ENCODE assay signal across 17 cellular contexts in the genomic region with DNA sequence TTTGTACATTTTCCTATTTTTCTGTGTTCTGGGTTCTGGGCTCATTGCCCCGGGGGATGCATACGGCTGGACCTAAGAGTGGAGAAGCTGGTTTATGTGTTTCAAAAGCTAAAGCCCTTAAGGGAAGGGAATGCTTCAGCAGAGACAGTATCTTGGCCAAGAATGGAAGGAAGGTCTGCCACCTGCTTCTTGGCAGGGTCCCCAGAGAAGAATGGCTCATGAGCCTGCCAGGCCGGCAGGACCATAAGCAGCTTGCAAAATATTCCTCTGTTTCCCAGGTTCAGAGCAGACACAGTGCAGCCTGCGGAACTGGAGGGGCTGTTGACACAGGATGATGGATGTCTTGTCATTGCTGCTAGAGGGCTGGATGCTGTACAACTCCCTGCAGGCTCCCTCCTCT. TPM values are rescaled to one million over a fixed set of nuclear protein-coding genes. Genes with fewer than 3 reads are reported as not detected.
A peak's percentile ranks its signal among the peaks of the same experiment; 100 is the strongest.
DNase-seq lines count a peak whose midpoint lies in the region; ATAC-seq, FAIRE-seq and TF ChIP-seq lines count a peak whose summit lies in the region.
"Had no signal": no experiment of that assay in that cellular context is flagged by ENCODE, and none has a peak within 500 bp of the region (broad histone marks: within the 10 kb centered on the region; RNA-seq: fewer than 3 reads in every experiment).

No MANE protein-coding gene starts in this region.

- no peaks in the 10 kb centered on the region for H3K36me3 Mint-ChIP-seq in activated T-helper 2 cell treated with anti-CD3 and anti-CD28 coated beads, Interferon-gamma antibody, Interleukin-2, Interleukin-4, amounts not matched to agents 10 μg/mL and 5 μg/mL and 100 μg/mL, durations not matched to agents 14 hours and 24 hours and 36 hours (ENCODE audit: low read depth)
- H3K36me3 Mint-ChIP-seq: activated naive CD8-positive, alpha-beta T cell treated with anti-CD3 and anti-CD28 coated beads for 36 hours had no signal

- DNase-seq in DMS79 treated with DMSO at 0.1 percent for 48 hours (lab: John Stamatoyannopoulos, UW) (peak; percentile 84), NCI-H2029 treated with DMSO at 0.1 percent for 48 hours (lab: John Stamatoyannopoulos, UW) (peak; percentile 33), cerebellum (ENCODE audit: low spot score) (peak; percentile 90), pancreas (peak in 4 of 6 donors; percentile 66 to 77 (median 68)), SIG-M5 treated with dmso at 0.1 percent for 504 hours (lab: John Stamatoyannopoulos, UW; ENCODE audit: unreplicated experiment) (no peak), 8988T (no peak)
- DNase-seq in activated T-helper 2 cell treated with anti-CD3 and anti-CD28 coated beads, Interferon-gamma antibody, Interleukin-2, Interleukin-4, amounts not matched to agents 10 μg/mL and 5 μg/mL and 100 μg/mL, durations not matched to agents 14 hours and 24 hours and 36 hours (ENCODE audit: low spot score), result no peak
- DNase-seq: activated CD4-positive, alpha-beta T cell treated with anti-CD3 and anti-CD28 coated beads, Interleukin-2, amount 50 U/mL, for 1 hour; activated naive CD8-positive, alpha-beta T cell treated with anti-CD3 and anti-CD28 coated beads for 36 hours; foreskin fibroblast; Kasumi-1; left ventricle myocardium inferior; NCI-H187 treated with DMSO at 0.1 percent for 48 hours; T1000 had no signal

- WGBS in pancreas, 2 donors, result 9 to 11% methylated on average over 4 of the region's 4 CpGs

- H3K4me1 ChIP-seq in pancreas, result peaks cover 40 to 45% (median 43%) of the 10 kb centered on the region in 3 donors

- no peaks in the 10 kb centered on the region for H3K4me1 Mint-ChIP-seq in activated T-helper 2 cell treated with anti-CD3 and anti-CD28 coated beads, Interferon-gamma antibody, Interleukin-2, Interleukin-4, amounts not matched to agents 10 μg/mL and 5 μg/mL and 100 μg/mL, durations not matched to agents 14 hours and 24 hours and 36 hours (ENCODE audit: low read depth)

- peaks cover 6% of the 10 kb centered on the region for H3K27me3 Mint-ChIP-seq in activated T-helper 2 cell treated with anti-CD3 and anti-CD28 coated beads, Interferon-gamma antibody, Interleukin-2, Interleukin-4, amounts not matched to agents 10 μg/mL and 5 μg/mL and 100 μg/mL, durations not matched to agents 14 hours and 24 hours and 36 hours (ENCODE audit: low read depth)
- H3K27me3 Mint-ChIP-seq: activated naive CD8-positive, alpha-beta T cell treated with anti-CD3 and anti-CD28 coated beads for 36 hours had no signal

- no peak for FAIRE-seq in pancreas (lab: Jason Lieb, UNC)

- no peaks in the 10 kb centered on the region for H3K27me3 ChIP-seq in pancreas

- H3K4me3 Mint-ChIP-seq in activated T-helper 2 cell treated with anti-CD3 and anti-CD28 coated beads, Interferon-gamma antibody, Interleukin-2, Interleukin-4, amounts not matched to agents 10 μg/mL and 5 μg/mL and 100 μg/mL, durations not matched to agents 14 hours and 24 hours and 36 hours (ENCODE audit: low read depth), result no peak overlapping the region
- H3K4me3 Mint-ChIP-seq: activated naive CD8-positive, alpha-beta T cell treated with anti-CD3 and anti-CD28 coated beads for 36 hours had no signal

- no peaks in the 10 kb centered on the region for H3K9me3 Mint-ChIP-seq in activated T-helper 2 cell treated with anti-CD3 and anti-CD28 coated beads, Interferon-gamma antibody, Interleukin-2, Interleukin-4, amounts not matched to agents 10 μg/mL and 5 μg/mL and 100 μg/mL, durations not matched to agents 14 hours and 24 hours and 36 hours
- H3K9me3 Mint-ChIP-seq: activated naive CD8-positive, alpha-beta T cell treated with anti-CD3 and anti-CD28 coated beads for 36 hours had no signal

- no peak overlapping the region for H3K27ac Mint-ChIP-seq in activated T-helper 2 cell treated with anti-CD3 and anti-CD28 coated beads, Interferon-gamma antibody, Interleukin-2, Interleukin-4, amounts not matched to agents 10 μg/mL and 5 μg/mL and 100 μg/mL, durations not matched to agents 14 hours and 24 hours and 36 hours
- H3K27ac Mint-ChIP-seq: activated naive CD8-positive, alpha-beta T cell treated with anti-CD3 and anti-CD28 coated beads for 36 hours had no signal

- TF ChIP-seq CTCF in pancreas (IDR thresholded peaks at IDR 0.05), result no peak

- no peak overlapping the region for H3K4me3 ChIP-seq in pancreas
- H3K4me3 ChIP-seq: BLaER1 treated with 17β-estradiol and CSF1 and Interleukin-3, amounts not matched to agents 10 nM and 100 nM; left ventricle myocardium inferior had no signal

- peak overlapping the region; percentile 46 to 100 (median 66) for H3K27ac ChIP-seq in pancreas
- H3K27ac ChIP-seq: BLaER1 treated with 17β-estradiol and CSF1 and Interleukin-3, amounts not matched to agents 10 nM and 100 nM; left ventricle myocardium inferior had no signal

- ATAC-seq in pancreas (peak; percentile 19 to 46 (median 28)), HG03521 (IDR thresholded peaks at IDR 0.05; ENCODE audit: unreplicated experiment) (no peak)

- no peaks in the 10 kb centered on the region for H3K9me3 ChIP-seq in pancreas
- H3K9me3 ChIP-seq: left ventricle myocardium inferior had no signal

- intact Hi-C loops in pancreas (cut with DNase I), result no loop called here
- intact Hi-C loops in activated T-helper 2 cell treated with anti-CD3 and anti-CD28 coated beads, Interferon-gamma antibody, Interleukin-2, Interleukin-4, amounts not matched to agents 10 μg/mL and 5 μg/mL and 100 μg/mL, durations not matched to agents 14 hours and 24 hours and 36 hours (cut with micrococcal nuclease), result no loop called here

- no peaks in the 10 kb centered on the region for H3K36me3 ChIP-seq in pancreas
- H3K36me3 ChIP-seq: BLaER1 treated with 17β-estradiol and CSF1 and Interleukin-3, amounts not matched to agents 10 nM and 100 nM; left ventricle myocardium inferior had no signal

RNA-seq across cellular contexts. Expression of a gene that starts 7.8 kb away (rescaled TPM):
- total RNA-seq in cerebellum (7.0 TPM), pancreas (10 to 100 TPM; 16.0 to 30.6 (median 22.1) TPM)
- polyA plus RNA-seq in pancreas, result 10 to 100 TPM; 91.0 to 95.2 TPM
- 17.3 and 18.2 TPM in 2 replicates for total RNA-seq in activated T-helper 2 cell treated with anti-CD3 and anti-CD28 coated beads, Interferon-gamma antibody, Interleukin-2, Interleukin-4, amounts not matched to agents 10 μg/mL and 5 μg/mL and 100 μg/mL, durations not matched to agents 14 hours and 24 hours and 36 hours

RNA-seq across cellular contexts. Expression of a gene that starts 23.7 kb away (rescaled TPM):
- total RNA-seq in cerebellum (0.36 TPM), pancreas (10 to 100 TPM; 42.9 to 62.0 (median 48.3) TPM)
- polyA plus RNA-seq in pancreas, result 100 to 1,000 TPM; 110 to 122 TPM
- total RNA-seq in activated T-helper 2 cell treated with anti-CD3 and anti-CD28 coated beads, Interferon-gamma antibody, Interleukin-2, Interleukin-4, amounts not matched to agents 10 μg/mL and 5 μg/mL and 100 μg/mL, durations not matched to agents 14 hours and 24 hours and 36 hours, result not detected in 2 replicates
- total RNA-seq: activated naive CD8-positive, alpha-beta T cell treated with anti-CD3 and anti-CD28 coated beads for 36 hours; left ventricle myocardium inferior; SK-MEL-5 had no signal

RNA-seq across cellular contexts. Expression of a gene that starts 26.9 kb away (rescaled TPM):
- total RNA-seq in cerebellum, result 43.0 TPM
- total RNA-seq in pancreas, result 10 to 100 TPM in 2 of 6 donors, 1 to 10 TPM in 4; 2.3 to 11.9 (median 6.9) TPM
- 10 to 100 TPM; 31.8 to 95.7 TPM for polyA plus RNA-seq in pancreas
- 17.2 and 17.6 TPM in 2 replicates for total RNA-seq in activated T-helper 2 cell treated with anti-CD3 and anti-CD28 coated beads, Interferon-gamma antibody, Interleukin-2, Interleukin-4, amounts not matched to agents 10 μg/mL and 5 μg/mL and 100 μg/mL, durations not matched to agents 14 hours and 24 hours and 36 hours

Comparison
In these comparisons a context has a peak if more than half of its experiments do, and no peak if none do; other contexts are left out.
1. DNase-seq: peak in DMS79 treated with DMSO at 0.1 percent for 48 hours (single experiment), NCI-H2029 treated with DMSO at 0.1 percent for 48 hours (single experiment), cerebellum (single experiment) and pancreas (4 of 6); none in SIG-M5 treated with dmso at 0.1 percent for 504 hours (single experiment), activated T-helper 2 cell treated with anti-CD3 and anti-CD28 coated beads, Interferon-gamma antibody, Interleukin-2, Interleukin-4, amounts not matched to agents 10 μg/mL and 5 μg/mL and 100 μg/mL, durations not matched to agents 14 hours and 24 hours and 36 hours (single experiment) and 8988T (single experiment).
2. RNA of a gene that starts 23.7 kb away (total RNA-seq): 42.9 to 62.0 TPM in pancreas; 0.36 TPM in cerebellum (single experiment) and not detected in activated T-helper 2 cell treated with anti-CD3 and anti-CD28 coated beads, Interferon-gamma antibody, Interleukin-2, Interleukin-4, amounts not matched to agents 10 μg/mL and 5 μg/mL and 100 μg/mL, durations not matched to agents 14 hours and 24 hours and 36 hours; every median in the first group is over 10 times any median in the second.